In genomic region chr11:58024601-58025091, GRCh38 we compare ENCODE assay signal across 10 cellular contexts. TPM values are rescaled to one million over a fixed set of nuclear protein-coding genes. Genes with fewer than 3 reads are reported as not detected.
A peak's percentile ranks its signal among the peaks of the same experiment; 100 is the strongest.
DNase-seq lines count a peak whose midpoint lies in the region; ATAC-seq and TF ChIP-seq lines count a peak whose summit lies in the region.
"Had no signal": no experiment of that assay in that cellular context is flagged by ENCODE, and none has a peak within 500 bp of the region (broad histone marks: within the 10 kb centered on the region; RNA-seq: fewer than 3 reads in every experiment).

No MANE protein-coding gene starts in this region.

- H3K27ac ChIP-seq in GM23248 (no peak overlapping the region), right atrium auricular region (peak overlapping the region in 1 of 2 donors; percentile 21)

- WGBS in GM23248 (ENCODE audit: low coverage in 1 of 2, low lambda C conversion rate in 2 of 2, missing lambda C conversion rate in 2 of 2), 2 experiments = 23 to 26% methylated on average over 8 of the region's 8 CpGs

- H3K79me2 ChIP-seq in GM23248 (ENCODE audit: insufficient read depth) = no peaks in the 10 kb centered on the region

- peak overlapping the region; percentile 20 for H3K4me2 ChIP-seq in GM23248 (ENCODE audit: unreplicated experiment)

- H3K4me1 Mint-ChIP-seq in brain = peaks cover 8% of the 10 kb centered on the region
- H3K4me1 Mint-ChIP-seq: CD8-positive, alpha-beta memory T cell had no signal

- H3K9me3 ChIP-seq in GM23248 (ENCODE audit: low read depth) (no peaks in the 10 kb centered on the region), right atrium auricular region (no peaks in the 10 kb centered on the region)

- ATAC-seq in HG02870 (IDR thresholded peaks at IDR 0.05; ENCODE audit: unreplicated experiment) = no peak
- no peak for ATAC-seq in HG03469 (IDR thresholded peaks at IDR 0.05; ENCODE audit: unreplicated experiment)
- no peak for ATAC-seq in GM21717 (IDR thresholded peaks at IDR 0.05; ENCODE audit: unreplicated experiment)
- ATAC-seq: activated CD8-positive, alpha-beta T cell treated with anti-CD3 and anti-CD28 coated beads for 36 hours had no signal

- H3K27ac Mint-ChIP-seq in brain = peak overlapping the region in 3 of 5 experiments; percentile 16 to 56 (median 48)
- H3K27ac Mint-ChIP-seq: activated CD8-positive, alpha-beta T cell treated with anti-CD3 and anti-CD28 coated beads for 36 hours had no signal

- H3K4me1 ChIP-seq in GM23248 (ENCODE audit: insufficient read depth) (peaks cover 39% of the 10 kb centered on the region), right atrium auricular region (peaks cover 0 to 7% of the 10 kb centered on the region in 2 donors)

- no peaks in the 10 kb centered on the region for H3K9me3 Mint-ChIP-seq in brain
- H3K9me3 Mint-ChIP-seq: activated CD8-positive, alpha-beta T cell treated with anti-CD3 and anti-CD28 coated beads for 36 hours; CD8-positive, alpha-beta memory T cell had no signal

- no peak overlapping the region for H3K4me3 Mint-ChIP-seq in brain
- H3K4me3 Mint-ChIP-seq: activated CD8-positive, alpha-beta T cell treated with anti-CD3 and anti-CD28 coated beads for 36 hours; CD8-positive, alpha-beta memory T cell had no signal

- peaks cover 21% of the 10 kb centered on the region; the same call in 1 of the 2 replicates for H3F3A ChIP-seq in GM23248 (ENCODE audit: insufficient read depth)

- peak overlapping the region; percentile 76 for H2AFZ ChIP-seq in GM23248

- H3K9me2 ChIP-seq in GM23248 (ENCODE audit: insufficient read depth) = no peaks in the 10 kb centered on the region

- 0 out of 2 replicates have a peak overlapping the region, but pooled peaks have one; percentile 2 for H3K9ac ChIP-seq in GM23248

- no peaks in the 10 kb centered on the region for H3K36me3 ChIP-seq in GM23248 (ENCODE audit: low read depth)
- no peaks in the 10 kb centered on the region for H3K36me3 ChIP-seq in right atrium auricular region

- in situ Hi-C loops in GM23248 (cut with MboI) = no loop called here

- no peaks in the 10 kb centered on the region for H3K27me3 Mint-ChIP-seq in brain

- TF ChIP-seq CTCF in brain (conservative IDR thresholded peaks at IDR 0.05) = no peak
- TF ChIP-seq CTCF in right atrium auricular region (IDR thresholded peaks at IDR 0.05) = no peak
- TF ChIP-seq CTCF in retinal pigment epithelial cell (conservative IDR thresholded peaks at IDR 0.05; ENCODE audit: low read depth, low read length) = no peak

- H3K4me3 ChIP-seq in GM23248 (no peak overlapping the region), right atrium auricular region (no peak overlapping the region), retinal pigment epithelial cell (ENCODE audit: low read length) (no peak overlapping the region)

- H4K20me1 ChIP-seq in GM23248 (ENCODE audit: insufficient read depth) = no peaks in the 10 kb centered on the region

- no peaks in the 10 kb centered on the region for H3K36me3 Mint-ChIP-seq in brain
- H3K36me3 Mint-ChIP-seq: CD8-positive, alpha-beta memory T cell had no signal

- H3K27me3 ChIP-seq in GM23248 (replicated peaks; ENCODE audit: insufficient read depth) = no peaks in the 10 kb centered on the region
- H3K27me3 ChIP-seq in right atrium auricular region = no peaks in the 10 kb centered on the region

- DNase-seq in GM23248 (peak; percentile 83), right atrium auricular region (ENCODE audit: low spot score) (peak; percentile 63), retinal pigment epithelial cell (ENCODE audit: low read depth) (peak; percentile 19)
- no peak for DNase-seq in activated CD4-positive, alpha-beta T cell treated with anti-CD3 and anti-CD28 coated beads, Interleukin-2, amount 50 U/mL, for 1 hour
- DNase-seq: activated CD8-positive, alpha-beta T cell treated with anti-CD3 and anti-CD28 coated beads for 36 hours; CD8-positive, alpha-beta memory T cell had no signal

RNA-seq across cellular contexts. Expression of gene OR9Q1, which starts 1.0 kb away (rescaled TPM):
- not detected in 2 replicates for total RNA-seq in GM23248 (2014; rRNA removed; shearing (Covaris generic))
- polyA plus RNA-seq in GM23248 (2016; fragmentation: Nextera tagmentation; extraction: Ambion mirVana) = not detected in 2 replicates
- not detected for polyA plus RNA-seq in brain (ENCODE audit: insufficient read depth, low read depth, low replicate concordance)
- not detected for total RNA-seq in right atrium auricular region
- total RNA-seq: activated CD8-positive, alpha-beta T cell treated with anti-CD3 and anti-CD28 coated beads for 36 hours; CD8-positive, alpha-beta memory T cell had no signal
- polyA plus RNA-seq: CD8-positive, alpha-beta memory T cell had no signal

RNA-seq across cellular contexts. Expression of gene OR6Q1, which starts 6.1 kb away (rescaled TPM):
- not detected in 2 replicates for total RNA-seq in GM23248 (2014; rRNA removed; shearing (Covaris generic))
- polyA plus RNA-seq in GM23248 (2016; fragmentation: Nextera tagmentation; extraction: Ambion mirVana) (not detected in 2 replicates), brain (ENCODE audit: insufficient read depth, low read depth, low replicate concordance) (not detected)
- not detected for total RNA-seq in right atrium auricular region
- total RNA-seq: activated CD8-positive, alpha-beta T cell treated with anti-CD3 and anti-CD28 coated beads for 36 hours; CD8-positive, alpha-beta memory T cell had no signal
- polyA plus RNA-seq: CD8-positive, alpha-beta memory T cell had no signal
